19 cellular contexts compared by ENCODE assay signal in genomic region chr6:31642798-31643570, GRCh38.
"Had no signal": no experiment of that assay in that cellular context is flagged by ENCODE, and none has a peak within 500 bp of the region (broad histone marks: within the 10 kb centered on the region; RNA-seq: fewer than 3 reads in every experiment).

No MANE protein-coding gene starts in this region.

- H3K27me3 Mint-ChIP-seq: dendritic cell treated with granulocyte-macrophage colony-stimulating factor and Interleukin-4, amounts not matched to agents 40 ng/mL and 50 ng/mL, for 4 days; effector memory CD8-positive, alpha-beta T cell; naive B cell; progenitor cell of endocrine pancreas had no signal

- H3K9me3 ChIP-seq: esophagus muscularis mucosa, gastrocnemius medialis, left lung, neutrophil, pancreas had no signal

- H3K4me1 ChIP-seq: esophagus muscularis mucosa, gastrocnemius medialis, left lung, pancreas had no signal

- H3K9me3 Mint-ChIP-seq: dendritic cell treated with granulocyte-macrophage colony-stimulating factor and Interleukin-4, amounts not matched to agents 40 ng/mL and 50 ng/mL, for 4 days; effector memory CD8-positive, alpha-beta T cell; naive B cell; nephron had no signal

- H3K4me3 ChIP-seq: esophagus muscularis mucosa, gastrocnemius medialis, left lung, lung, pancreas had no signal

- H3K27me3 ChIP-seq: esophagus muscularis mucosa, gastrocnemius medialis, left lung, neutrophil, pancreas had no signal

- H3K27ac Mint-ChIP-seq: dendritic cell treated with granulocyte-macrophage colony-stimulating factor and Interleukin-4, amounts not matched to agents 40 ng/mL and 50 ng/mL, for 4 days; nephron; progenitor cell of endocrine pancreas had no signal

- H3K4me3 Mint-ChIP-seq: dendritic cell treated with granulocyte-macrophage colony-stimulating factor and Interleukin-4, amounts not matched to agents 40 ng/mL and 50 ng/mL, for 4 days; effector memory CD8-positive, alpha-beta T cell; naive B cell; nephron had no signal

- H3K27ac ChIP-seq: epithelial cell of prostate, esophagus muscularis mucosa, gastrocnemius medialis, left lung, neutrophil, pancreas had no signal

- DNase-seq: effector memory CD8-positive, alpha-beta T cell; gastrocnemius medialis; glutamatergic neuron; islet precursor cell; left lung; mesendoderm; naive B cell; small intestine; stimulated activated CD4-positive, alpha-beta T cell treated with anti-CD3 and anti-CD28 coated beads, Interleukin-12 subunit alpha, Interleukin-12 subunit beta, amount 100 ng/mL, for 4 hours; stimulated activated naive CD4-positive, alpha-beta T cell treated with Interleukin-2 at 50 U/mL for 16 hours; trophoblast cell had no signal

- H3K4me1 Mint-ChIP-seq: nephron had no signal

- ATAC-seq: effector memory CD8-positive, alpha-beta T cell; gastrocnemius medialis; left lung had no signal
